8 cellular contexts compared by ENCODE assay signal in the genomic region with DNA sequence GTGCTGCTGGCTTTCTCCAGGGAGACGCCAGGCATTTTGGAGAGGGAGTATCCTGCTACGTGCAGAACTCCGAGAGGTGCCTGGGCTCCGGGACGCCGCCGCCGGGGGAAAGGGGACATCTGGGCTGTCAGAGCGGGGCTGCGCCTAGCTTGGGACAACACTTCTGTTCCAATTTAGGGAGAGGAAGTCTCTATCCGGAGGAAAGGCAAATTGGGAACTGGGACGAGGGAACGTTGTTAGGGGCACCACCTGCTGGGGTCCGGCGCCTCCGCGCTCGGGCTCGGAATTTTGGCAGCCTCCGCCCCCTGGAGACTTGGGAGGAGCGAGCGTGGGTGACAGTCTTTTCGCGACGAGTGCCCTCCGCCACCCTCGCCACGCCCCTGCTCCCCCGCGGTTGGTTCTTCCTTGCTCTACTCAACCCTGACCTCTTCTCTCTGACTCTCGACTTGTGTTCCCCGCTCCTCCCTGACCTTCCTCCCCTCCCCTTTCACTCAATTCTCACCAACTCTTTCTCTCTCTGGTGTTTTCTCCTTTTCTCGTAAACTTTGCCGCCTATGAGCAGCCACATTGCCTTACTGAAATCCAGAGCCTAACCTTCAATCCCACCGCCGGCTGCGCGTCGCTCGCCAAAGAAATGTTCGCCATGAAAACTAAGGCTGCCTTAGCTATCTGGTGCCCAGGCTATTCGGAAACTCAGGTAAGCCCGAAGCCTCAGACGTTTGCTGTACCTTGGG. TPM values are rescaled to one million over a fixed set of nuclear protein-coding genes. Genes with fewer than 3 reads are reported as not detected.
DNase-seq lines count a peak whose midpoint lies in the region; ATAC-seq and TF ChIP-seq lines count a peak whose summit lies in the region.

No MANE protein-coding gene starts in this region.

- H3K9me3 ChIP-seq in heart right ventricle, result no peaks in the 10 kb centered on the region
- no peaks in the 10 kb centered on the region for H3K9me3 ChIP-seq in psoas muscle

- H3K27me3 ChIP-seq in heart right ventricle (peaks cover 0 to 58% (median 21%) of the 10 kb centered on the region in 7 donors), psoas muscle (ENCODE audit: insufficient read depth in 3 of 3, low read length in 2 of 3) (peaks cover 0 to 23% (median 3%) of the 10 kb centered on the region in 3 donors)

- peaks cover 0 to 37% (median 8%) of the 10 kb centered on the region in 9 donors for H3K4me1 ChIP-seq in heart right ventricle
- peaks cover 6% of the 10 kb centered on the region for H3K4me1 ChIP-seq in psoas muscle

- H3K27ac ChIP-seq in heart right ventricle, result peak overlapping the region in 7 of 10 donors; percentile 21 to 62 (median 44)
- H3K27ac ChIP-seq in psoas muscle, result peak overlapping the region; percentile 11

- intact Hi-C loops in heart right ventricle (cut with DNase I), result loop anchor here in 4 of 10 donors (2.0 to 10.0 kb wide), 4 partner anchors 158 to 318 kb away; no protein-coding TSS in a partner anchor
- intact Hi-C loops in psoas muscle (cut with DNase I), result loop anchor here in 1 of 2 donors (10.0 kb wide), 1 partner anchor 308 kb away; no protein-coding TSS in a partner anchor

- peak overlapping the region; percentile 20 to 61 (median 54) for H3K4me3 ChIP-seq in heart right ventricle
- peak overlapping the region; percentile 78 for H3K4me3 ChIP-seq in psoas muscle

- peak; percentile 71 for ATAC-seq in GM19043 (IDR thresholded peaks at IDR 0.05; ENCODE audit: low read depth, unreplicated experiment)
- peak; percentile 69 for ATAC-seq in HG03354 (IDR thresholded peaks at IDR 0.05; ENCODE audit: poor library complexity, severe bottlenecking, unreplicated experiment)
- ATAC-seq in heart right ventricle, result peak; percentile 82 to 97 (median 94)
- peak; percentile 88 to 97 (median 92) for ATAC-seq in psoas muscle

- H3K36me3 ChIP-seq in heart right ventricle (no peaks in the 10 kb centered on the region), psoas muscle (ENCODE audit: insufficient read depth in 1 of 2, low read depth in 1 of 2) (peaks cover 0 to 9% of the 10 kb centered on the region in 2 donors)

- TF ChIP-seq CTCF in heart right ventricle (IDR thresholded peaks at IDR 0.05) (peak in 2 of 9 donors; percentile 36 to 45), psoas muscle (IDR thresholded peaks at IDR 0.05) (no peak)

- 1% methylated on average over 37 to 44 of the region's 44 CpGs for WGBS in heart right ventricle, 2 donors
- 0 to 1% (median 0%) methylated on average over 43 to 44 of the region's 44 CpGs for WGBS in psoas muscle, 3 donors

- peak; percentile 41 for DNase-seq in 8988T
- peak; percentile 63 for DNase-seq in RKO (ENCODE audit: low spot score)
- DNase-seq in activated naive CD4-positive, alpha-beta T cell (lab: John Stamatoyannopoulos, UW), result peak in 3 of 4 experiments; percentile 3 to 26 (median 7)
- DNase-seq in heart right ventricle, result peak; percentile 62 to 76
- peak; percentile 68 to 85 for DNase-seq in psoas muscle
- no peak for DNase-seq in A172 (ENCODE audit: low spot score)

RNA-seq across cellular contexts. Expression of gene TSLP, which starts 1.6 kb away (rescaled TPM):
- 1 to 10 TPM; 3.1 to 8.5 (median 4.5) TPM for total RNA-seq in heart right ventricle
- polyA plus RNA-seq in heart right ventricle, result 1 to 10 TPM; 2.8 to 8.7 TPM
- total RNA-seq in psoas muscle, result 1 to 10 TPM in 1 of 4 donors, under 1 TPM in 3; 0.42 to 1.1 (median 0.78) TPM
- 1 to 10 TPM in 2 of 3 donors, under 1 TPM in 1; 0.61 to 2.4 (median 1.6) TPM for polyA plus RNA-seq in psoas muscle
- not detected in 2 replicates for total RNA-seq in A172 (2014; rRNA removed; shearing (Covaris generic))

RNA-seq across cellular contexts. Expression of gene WDR36, which starts 19.0 kb away (rescaled TPM):
- total RNA-seq in heart right ventricle (10 to 100 TPM; 11.2 to 15.8 (median 13.6) TPM), psoas muscle (10 to 100 TPM; 13.2 to 22.0 (median 20.1) TPM)
- polyA plus RNA-seq in heart right ventricle (1 to 10 TPM; 3.2 to 6.9 TPM), psoas muscle (10 to 100 TPM in 2 of 3 donors, 1 to 10 TPM in 1; 6.2 to 10.6 (median 10.4) TPM)
- 29.8 and 33.7 TPM in 2 replicates for total RNA-seq in A172 (2014; rRNA removed; shearing (Covaris generic))
